ENCODE assay signal across 1 cellular context in the genomic region with DNA sequence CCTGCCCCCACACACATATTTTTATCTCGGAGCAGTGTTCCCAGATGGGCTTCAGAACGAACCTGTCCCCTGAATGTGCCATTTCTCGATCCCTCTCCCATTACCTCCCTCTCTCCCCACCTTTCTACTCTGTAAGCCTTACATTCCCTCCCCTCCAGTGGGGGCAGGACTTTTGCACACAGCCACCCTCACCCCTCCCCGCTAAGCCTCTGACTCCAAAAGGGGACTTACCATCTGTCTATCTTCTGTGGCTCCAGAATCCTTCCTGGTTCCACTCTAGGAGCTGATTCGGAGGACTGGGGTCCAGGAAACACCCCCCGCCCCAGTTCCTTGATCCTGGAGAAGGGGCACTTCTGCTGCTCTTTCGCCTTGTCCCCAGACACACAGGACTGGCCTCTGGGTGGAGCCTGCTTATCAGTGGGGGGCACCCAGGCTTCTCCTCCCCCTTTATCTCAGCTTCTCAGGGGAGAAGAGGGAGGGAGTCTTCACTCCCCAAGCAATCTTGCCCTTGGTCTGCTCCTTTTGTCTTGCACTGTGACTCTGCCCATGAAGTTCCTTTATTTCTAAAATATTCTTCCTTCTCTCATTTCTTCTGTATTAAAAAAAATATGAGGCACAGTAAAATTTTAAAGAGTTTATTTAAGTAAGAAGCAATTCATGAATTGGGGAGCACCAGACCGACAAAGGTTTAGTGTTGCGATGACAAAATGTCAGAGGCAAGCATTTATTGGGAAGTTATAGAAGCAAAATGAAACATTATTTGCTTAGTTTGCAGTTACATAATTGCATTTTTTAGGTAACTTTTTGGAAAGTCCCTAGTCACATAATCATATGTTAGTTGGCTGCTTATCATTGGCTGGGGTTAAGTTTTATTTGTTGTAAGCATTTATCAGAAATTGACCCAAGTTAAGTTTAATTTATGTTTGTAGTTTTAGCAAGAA.
TF ChIP-seq lines count a peak whose summit lies in the region.

A gene with protein sequence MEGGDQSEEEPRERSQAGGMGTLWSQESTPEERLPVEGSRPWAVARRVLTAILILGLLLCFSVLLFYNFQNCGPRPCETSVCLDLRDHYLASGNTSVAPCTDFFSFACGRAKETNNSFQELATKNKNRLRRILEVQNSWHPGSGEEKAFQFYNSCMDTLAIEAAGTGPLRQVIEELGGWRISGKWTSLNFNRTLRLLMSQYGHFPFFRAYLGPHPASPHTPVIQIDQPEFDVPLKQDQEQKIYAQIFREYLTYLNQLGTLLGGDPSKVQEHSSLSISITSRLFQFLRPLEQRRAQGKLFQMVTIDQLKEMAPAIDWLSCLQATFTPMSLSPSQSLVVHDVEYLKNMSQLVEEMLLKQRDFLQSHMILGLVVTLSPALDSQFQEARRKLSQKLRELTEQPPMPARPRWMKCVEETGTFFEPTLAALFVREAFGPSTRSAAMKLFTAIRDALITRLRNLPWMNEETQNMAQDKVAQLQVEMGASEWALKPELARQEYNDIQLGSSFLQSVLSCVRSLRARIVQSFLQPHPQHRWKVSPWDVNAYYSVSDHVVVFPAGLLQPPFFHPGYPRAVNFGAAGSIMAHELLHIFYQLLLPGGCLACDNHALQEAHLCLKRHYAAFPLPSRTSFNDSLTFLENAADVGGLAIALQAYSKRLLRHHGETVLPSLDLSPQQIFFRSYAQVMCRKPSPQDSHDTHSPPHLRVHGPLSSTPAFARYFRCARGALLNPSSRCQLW (minus strand): TSS at position 391 of the 941 bp plus-strand sequence. CDS start 157 bp downstream, at position 234.

TF ChIP-seq in K562, 482 proteins besides CTCF, POLR2A, EP300 and RAD21 (continued from another document and continues in another):
- TF ChIP-seq RB1 (IDR thresholded peaks at IDR 0.05; ENCODE audit: low read depth) = 0 out of 2 replicates have a peak, but pooled peaks have one; percentile 31
- TF ChIP-seq KDM1A (IDR thresholded peaks at IDR 0.05) = peak; percentile 60 to 85; a peak in 3 of 4 replicates
- no peak for TF ChIP-seq FOXA3 (CRISPR knock-in tag; conservative IDR thresholded peaks at IDR 0.05 in 1 of 2, IDR thresholded peaks at IDR 0.05 in 1 of 2)
- peak; percentile 66 for TF ChIP-seq MTA1 (IDR thresholded peaks at IDR 0.05; ENCODE audit: borderline replicate concordance)
- TF ChIP-seq GATA2 (CRISPR knock-in tag; IDR thresholded peaks at IDR 0.05) = peak; percentile 92
- TF ChIP-seq GTF2A2 (tag; IDR thresholded peaks at IDR 0.05) = no peak
- TF ChIP-seq, protein P1, sequence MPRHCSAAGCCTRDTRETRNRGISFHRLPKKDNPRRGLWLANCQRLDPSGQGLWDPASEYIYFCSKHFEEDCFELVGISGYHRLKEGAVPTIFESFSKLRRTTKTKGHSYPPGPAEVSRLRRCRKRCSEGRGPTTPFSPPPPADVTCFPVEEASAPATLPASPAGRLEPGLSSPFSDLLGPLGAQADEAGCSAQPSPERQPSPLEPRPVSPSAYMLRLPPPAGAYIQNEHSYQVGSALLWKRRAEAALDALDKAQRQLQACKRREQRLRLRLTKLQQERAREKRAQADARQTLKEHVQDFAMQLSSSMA (CRISPR knock-in tag; IDR thresholded peaks at IDR 0.05) = no peak
- no peak for TF ChIP-seq PRPF4 (IDR thresholded peaks at IDR 0.05; ENCODE audit: insufficient read depth, low read depth, low read length, poor library complexity, severe bottlenecking)
- TF ChIP-seq, protein P2, sequence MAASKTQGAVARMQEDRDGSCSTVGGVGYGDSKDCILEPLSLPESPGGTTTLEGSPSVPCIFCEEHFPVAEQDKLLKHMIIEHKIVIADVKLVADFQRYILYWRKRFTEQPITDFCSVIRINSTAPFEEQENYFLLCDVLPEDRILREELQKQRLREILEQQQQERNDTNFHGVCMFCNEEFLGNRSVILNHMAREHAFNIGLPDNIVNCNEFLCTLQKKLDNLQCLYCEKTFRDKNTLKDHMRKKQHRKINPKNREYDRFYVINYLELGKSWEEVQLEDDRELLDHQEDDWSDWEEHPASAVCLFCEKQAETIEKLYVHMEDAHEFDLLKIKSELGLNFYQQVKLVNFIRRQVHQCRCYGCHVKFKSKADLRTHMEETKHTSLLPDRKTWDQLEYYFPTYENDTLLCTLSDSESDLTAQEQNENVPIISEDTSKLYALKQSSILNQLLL (CRISPR knock-in tag; IDR thresholded peaks at IDR 0.05; ENCODE audit: borderline replicate concordance) = no peak
- TF ChIP-seq, protein P3, sequence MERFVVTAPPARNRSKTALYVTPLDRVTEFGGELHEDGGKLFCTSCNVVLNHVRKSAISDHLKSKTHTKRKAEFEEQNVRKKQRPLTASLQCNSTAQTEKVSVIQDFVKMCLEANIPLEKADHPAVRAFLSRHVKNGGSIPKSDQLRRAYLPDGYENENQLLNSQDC (CRISPR knock-in tag; IDR thresholded peaks at IDR 0.05) = no peak
- peak; percentile 85 for TF ChIP-seq LEF1 (IDR thresholded peaks at IDR 0.05)
- TF ChIP-seq HDAC3 (IDR thresholded peaks at IDR 0.05; ENCODE audit: borderline replicate concordance, partially characterized antibody) = no peak
- peak; percentile 55 for TF ChIP-seq FOSL1 (tag; conservative IDR thresholded peaks at IDR 0.05)
- 0 out of 2 replicates have a peak, but pooled peaks have one; percentile 54 for TF ChIP-seq ZNF24 (IDR thresholded peaks at IDR 0.05)
- no peak for TF ChIP-seq ZNF311 (CRISPR knock-in tag; IDR thresholded peaks at IDR 0.05)
- peak; percentile 81 for TF ChIP-seq ZKSCAN1 (IDR thresholded peaks at IDR 0.05; ENCODE audit: low read depth, low read length)
- TF ChIP-seq FOXK2 (conservative IDR thresholded peaks at IDR 0.05 in 1 of 2, IDR thresholded peaks at IDR 0.05 in 1 of 2; ENCODE audit: low read depth in 2 of 2) = no peak; a peak in 2 of 4 replicates
- TF ChIP-seq, protein P4, sequence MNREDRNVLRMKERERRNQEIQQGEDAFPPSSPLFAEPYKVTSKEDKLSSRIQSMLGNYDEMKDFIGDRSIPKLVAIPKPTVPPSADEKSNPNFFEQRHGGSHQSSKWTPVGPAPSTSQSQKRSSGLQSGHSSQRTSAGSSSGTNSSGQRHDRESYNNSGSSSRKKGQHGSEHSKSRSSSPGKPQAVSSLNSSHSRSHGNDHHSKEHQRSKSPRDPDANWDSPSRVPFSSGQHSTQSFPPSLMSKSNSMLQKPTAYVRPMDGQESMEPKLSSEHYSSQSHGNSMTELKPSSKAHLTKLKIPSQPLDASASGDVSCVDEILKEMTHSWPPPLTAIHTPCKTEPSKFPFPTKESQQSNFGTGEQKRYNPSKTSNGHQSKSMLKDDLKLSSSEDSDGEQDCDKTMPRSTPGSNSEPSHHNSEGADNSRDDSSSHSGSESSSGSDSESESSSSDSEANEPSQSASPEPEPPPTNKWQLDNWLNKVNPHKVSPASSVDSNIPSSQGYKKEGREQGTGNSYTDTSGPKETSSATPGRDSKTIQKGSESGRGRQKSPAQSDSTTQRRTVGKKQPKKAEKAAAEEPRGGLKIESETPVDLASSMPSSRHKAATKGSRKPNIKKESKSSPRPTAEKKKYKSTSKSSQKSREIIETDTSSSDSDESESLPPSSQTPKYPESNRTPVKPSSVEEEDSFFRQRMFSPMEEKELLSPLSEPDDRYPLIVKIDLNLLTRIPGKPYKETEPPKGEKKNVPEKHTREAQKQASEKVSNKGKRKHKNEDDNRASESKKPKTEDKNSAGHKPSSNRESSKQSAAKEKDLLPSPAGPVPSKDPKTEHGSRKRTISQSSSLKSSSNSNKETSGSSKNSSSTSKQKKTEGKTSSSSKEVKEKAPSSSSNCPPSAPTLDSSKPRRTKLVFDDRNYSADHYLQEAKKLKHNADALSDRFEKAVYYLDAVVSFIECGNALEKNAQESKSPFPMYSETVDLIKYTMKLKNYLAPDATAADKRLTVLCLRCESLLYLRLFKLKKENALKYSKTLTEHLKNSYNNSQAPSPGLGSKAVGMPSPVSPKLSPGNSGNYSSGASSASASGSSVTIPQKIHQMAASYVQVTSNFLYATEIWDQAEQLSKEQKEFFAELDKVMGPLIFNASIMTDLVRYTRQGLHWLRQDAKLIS (CRISPR knock-in tag; IDR thresholded peaks at IDR 0.05) = peak; percentile 18; the same call in 1 of the 2 replicates
- peak; percentile 86; the same call in 1 of the 2 replicates for TF ChIP-seq CC2D1A (IDR thresholded peaks at IDR 0.05)
- TF ChIP-seq, protein P5, sequence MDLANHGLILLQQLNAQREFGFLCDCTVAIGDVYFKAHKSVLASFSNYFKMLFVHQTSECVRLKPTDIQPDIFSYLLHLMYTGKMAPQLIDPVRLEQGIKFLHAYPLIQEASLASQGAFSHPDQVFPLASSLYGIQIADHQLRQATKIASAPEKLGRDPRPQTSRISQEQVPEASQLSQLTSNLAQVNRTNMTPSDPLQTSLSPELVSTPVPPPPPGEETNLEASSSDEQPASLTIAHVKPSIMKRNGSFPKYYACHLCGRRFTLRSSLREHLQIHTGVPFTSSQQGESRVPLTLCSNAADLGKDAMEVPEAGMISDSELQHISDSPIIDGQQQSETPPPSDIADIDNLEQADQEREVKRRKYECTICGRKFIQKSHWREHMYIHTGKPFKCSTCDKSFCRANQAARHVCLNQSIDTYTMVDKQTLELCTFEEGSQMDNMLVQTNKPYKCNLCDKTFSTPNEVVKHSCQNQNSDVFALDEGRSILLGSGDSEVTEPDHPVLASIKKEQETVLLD (IDR thresholded peaks at IDR 0.05) = peak; percentile 83; the same call in 1 of the 2 replicates
- TF ChIP-seq ZNF133 (CRISPR knock-in tag; IDR thresholded peaks at IDR 0.05) = no peak
- TF ChIP-seq GABPA (tag; conservative IDR thresholded peaks at IDR 0.05; ENCODE audit: low read depth) = peak; percentile 11; the same call in 1 of the 2 replicates
- 0 out of 2 replicates have a peak, but pooled peaks have one; percentile 44 for TF ChIP-seq MEF2A (IDR thresholded peaks at IDR 0.05; ENCODE audit: control insufficient read depth, low read depth, low read length)
- TF ChIP-seq ZNF583 (CRISPR knock-in tag; IDR thresholded peaks at IDR 0.05) = 0 out of 2 replicates have a peak, but pooled peaks have one; percentile 9
- TF ChIP-seq CEBPG (CRISPR knock-in tag; IDR thresholded peaks at IDR 0.05) = no peak
- no peak for TF ChIP-seq CEBPG (tag; conservative IDR thresholded peaks at IDR 0.05 in 1 of 2, IDR thresholded peaks at IDR 0.05 in 1 of 2)
- TF ChIP-seq, protein P6, sequence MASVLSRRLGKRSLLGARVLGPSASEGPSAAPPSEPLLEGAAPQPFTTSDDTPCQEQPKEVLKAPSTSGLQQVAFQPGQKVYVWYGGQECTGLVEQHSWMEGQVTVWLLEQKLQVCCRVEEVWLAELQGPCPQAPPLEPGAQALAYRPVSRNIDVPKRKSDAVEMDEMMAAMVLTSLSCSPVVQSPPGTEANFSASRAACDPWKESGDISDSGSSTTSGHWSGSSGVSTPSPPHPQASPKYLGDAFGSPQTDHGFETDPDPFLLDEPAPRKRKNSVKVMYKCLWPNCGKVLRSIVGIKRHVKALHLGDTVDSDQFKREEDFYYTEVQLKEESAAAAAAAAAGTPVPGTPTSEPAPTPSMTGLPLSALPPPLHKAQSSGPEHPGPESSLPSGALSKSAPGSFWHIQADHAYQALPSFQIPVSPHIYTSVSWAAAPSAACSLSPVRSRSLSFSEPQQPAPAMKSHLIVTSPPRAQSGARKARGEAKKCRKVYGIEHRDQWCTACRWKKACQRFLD (CRISPR knock-in tag; IDR thresholded peaks at IDR 0.05) = no peak
- TF ChIP-seq, protein P7, sequence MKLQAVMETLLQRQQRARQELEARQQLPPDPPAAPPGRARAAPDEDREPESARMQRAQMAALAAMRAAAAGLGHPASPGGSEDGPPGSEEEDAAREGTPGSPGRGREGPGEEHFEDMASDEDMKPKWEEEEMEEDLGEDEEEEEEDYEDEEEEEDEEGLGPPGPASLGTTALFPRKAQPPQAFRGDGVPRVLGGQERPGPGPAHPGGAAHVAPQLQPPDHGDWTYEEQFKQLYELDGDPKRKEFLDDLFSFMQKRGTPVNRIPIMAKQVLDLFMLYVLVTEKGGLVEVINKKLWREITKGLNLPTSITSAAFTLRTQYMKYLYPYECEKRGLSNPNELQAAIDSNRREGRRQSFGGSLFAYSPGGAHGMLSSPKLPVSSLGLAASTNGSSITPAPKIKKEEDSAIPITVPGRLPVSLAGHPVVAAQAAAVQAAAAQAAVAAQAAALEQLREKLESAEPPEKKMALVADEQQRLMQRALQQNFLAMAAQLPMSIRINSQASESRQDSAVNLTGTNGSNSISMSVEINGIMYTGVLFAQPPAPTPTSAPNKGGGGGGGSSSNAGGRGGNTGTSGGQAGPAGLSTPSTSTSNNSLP (IDR thresholded peaks at IDR 0.05; ENCODE audit: borderline replicate concordance, low read depth, low read length) = peak; percentile 73
- no peak; the same call in 1 of the 2 replicates for TF ChIP-seq POLR2H (tag; IDR thresholded peaks at IDR 0.05; ENCODE audit: low read depth)
- TF ChIP-seq POLR2AphosphoS5 (IDR thresholded peaks at IDR 0.05; ENCODE audit: control insufficient read depth, insufficient read depth, low read depth, low read length) = peak; percentile 96
- TF ChIP-seq, protein P8, sequence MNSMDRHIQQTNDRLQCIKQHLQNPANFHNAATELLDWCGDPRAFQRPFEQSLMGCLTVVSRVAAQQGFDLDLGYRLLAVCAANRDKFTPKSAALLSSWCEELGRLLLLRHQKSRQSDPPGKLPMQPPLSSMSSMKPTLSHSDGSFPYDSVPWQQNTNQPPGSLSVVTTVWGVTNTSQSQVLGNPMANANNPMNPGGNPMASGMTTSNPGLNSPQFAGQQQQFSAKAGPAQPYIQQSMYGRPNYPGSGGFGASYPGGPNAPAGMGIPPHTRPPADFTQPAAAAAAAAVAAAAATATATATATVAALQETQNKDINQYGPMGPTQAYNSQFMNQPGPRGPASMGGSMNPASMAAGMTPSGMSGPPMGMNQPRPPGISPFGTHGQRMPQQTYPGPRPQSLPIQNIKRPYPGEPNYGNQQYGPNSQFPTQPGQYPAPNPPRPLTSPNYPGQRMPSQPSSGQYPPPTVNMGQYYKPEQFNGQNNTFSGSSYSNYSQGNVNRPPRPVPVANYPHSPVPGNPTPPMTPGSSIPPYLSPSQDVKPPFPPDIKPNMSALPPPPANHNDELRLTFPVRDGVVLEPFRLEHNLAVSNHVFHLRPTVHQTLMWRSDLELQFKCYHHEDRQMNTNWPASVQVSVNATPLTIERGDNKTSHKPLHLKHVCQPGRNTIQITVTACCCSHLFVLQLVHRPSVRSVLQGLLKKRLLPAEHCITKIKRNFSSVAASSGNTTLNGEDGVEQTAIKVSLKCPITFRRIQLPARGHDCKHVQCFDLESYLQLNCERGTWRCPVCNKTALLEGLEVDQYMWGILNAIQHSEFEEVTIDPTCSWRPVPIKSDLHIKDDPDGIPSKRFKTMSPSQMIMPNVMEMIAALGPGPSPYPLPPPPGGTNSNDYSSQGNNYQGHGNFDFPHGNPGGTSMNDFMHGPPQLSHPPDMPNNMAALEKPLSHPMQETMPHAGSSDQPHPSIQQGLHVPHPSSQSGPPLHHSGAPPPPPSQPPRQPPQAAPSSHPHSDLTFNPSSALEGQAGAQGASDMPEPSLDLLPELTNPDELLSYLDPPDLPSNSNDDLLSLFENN (IDR thresholded peaks at IDR 0.05; ENCODE audit: low read depth in 2 of 2, low read length in 2 of 2) = peak in 1 of 2 experiments; percentile 89; a peak in 2 of 4 replicates
- TF ChIP-seq ZFP30 (CRISPR knock-in tag; IDR thresholded peaks at IDR 0.05; ENCODE audit: borderline replicate concordance) = no peak
- TF ChIP-seq ARHGAP35 (IDR thresholded peaks at IDR 0.05; ENCODE audit: partially characterized antibody) = no peak
- TF ChIP-seq, protein P9, sequence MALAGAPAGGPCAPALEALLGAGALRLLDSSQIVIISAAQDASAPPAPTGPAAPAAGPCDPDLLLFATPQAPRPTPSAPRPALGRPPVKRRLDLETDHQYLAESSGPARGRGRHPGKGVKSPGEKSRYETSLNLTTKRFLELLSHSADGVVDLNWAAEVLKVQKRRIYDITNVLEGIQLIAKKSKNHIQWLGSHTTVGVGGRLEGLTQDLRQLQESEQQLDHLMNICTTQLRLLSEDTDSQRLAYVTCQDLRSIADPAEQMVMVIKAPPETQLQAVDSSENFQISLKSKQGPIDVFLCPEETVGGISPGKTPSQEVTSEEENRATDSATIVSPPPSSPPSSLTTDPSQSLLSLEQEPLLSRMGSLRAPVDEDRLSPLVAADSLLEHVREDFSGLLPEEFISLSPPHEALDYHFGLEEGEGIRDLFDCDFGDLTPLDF (CRISPR knock-in tag; IDR thresholded peaks at IDR 0.05) = no peak
- TF ChIP-seq PHB2 (IDR thresholded peaks at IDR 0.05; ENCODE audit: low read depth) = peak; percentile 70; the same call in 1 of the 2 replicates
- peak; percentile 62; the same call in 1 of the 2 replicates for TF ChIP-seq CREB1 (IDR thresholded peaks at IDR 0.05)
- no peak for TF ChIP-seq CREB1 (CRISPR knock-in tag; IDR thresholded peaks at IDR 0.05)
